Comparison of ENCODE assay signal across 30 cellular contexts in the genomic region with DNA sequence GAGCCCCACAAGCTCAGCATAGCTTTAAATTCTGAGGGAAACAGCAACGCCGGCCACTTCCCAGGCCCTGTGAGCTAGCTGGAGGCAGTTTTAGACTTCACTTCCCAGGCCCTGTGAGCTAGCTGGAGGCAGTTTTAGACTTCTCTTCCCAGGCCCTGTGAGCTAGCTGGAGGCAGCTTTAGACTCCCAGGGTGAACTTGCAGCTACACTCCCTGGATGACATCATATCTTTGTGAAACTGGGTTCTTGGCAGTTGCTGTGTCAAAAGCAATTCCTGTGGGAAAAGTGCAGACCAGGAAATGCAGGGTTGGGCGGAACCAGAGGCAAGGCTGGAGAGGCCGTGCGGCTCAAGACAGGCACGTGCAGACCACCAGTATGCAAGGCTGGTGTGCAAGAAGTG. TPM values are rescaled to one million over a fixed set of nuclear protein-coding genes. Genes with fewer than 3 reads are reported as not detected.
DNase-seq lines count a peak whose midpoint lies in the region; ATAC-seq and TF ChIP-seq lines count a peak whose summit lies in the region.
"Had no signal": no experiment of that assay in that cellular context is flagged by ENCODE, and none has a peak within 500 bp of the region (broad histone marks: within the 10 kb centered on the region; RNA-seq: fewer than 3 reads in every experiment).

No MANE protein-coding gene starts in this region.

- H3K36me3 ChIP-seq in HUES64 (ENCODE audit: insufficient read depth, low read length), result no peaks in the 10 kb centered on the region
- H3K36me3 ChIP-seq in neuronal stem cell (replicated peaks in 1 of 2; ENCODE audit: control insufficient read depth in 2 of 2, insufficient read depth in 2 of 2, low read length in 2 of 2), result no peaks in the 10 kb centered on the region
- H3K36me3 ChIP-seq: tibial nerve had no signal

- H3K27ac ChIP-seq in HUES64 (ENCODE audit: low read depth, low read length), result peak overlapping the region; percentile 42; the same call in 1 of the 2 replicates
- H3K27ac ChIP-seq in neuronal stem cell (replicated peaks; ENCODE audit: low read length), result no peak overlapping the region
- H3K27ac ChIP-seq: A549, tibial nerve had no signal

- H3K27me3 ChIP-seq in HUES64 (ENCODE audit: insufficient read depth, low read length) (peaks cover 47% of the 10 kb centered on the region), neuronal stem cell (ENCODE audit: control insufficient read depth in 3 of 3, insufficient read depth in 3 of 3, low read depth in 1 of 3, low read length in 3 of 3) (peaks cover 0 to 8% (median 0%) of the 10 kb centered on the region in 3 experiments)

- no peak overlapping the region for H3K23ac ChIP-seq in neuronal stem cell (ENCODE audit: low read depth, low read length, poor library complexity)

- peaks cover 34% of the 10 kb centered on the region for H3K27me3 Mint-ChIP-seq in activated T-cell treated with anti-CD3 and anti-CD28 coated beads, Interleukin-2, amount 50 U/mL, for 72 hours (ENCODE audit: low read depth)
- peaks cover 22 to 28% (median 27%) of the 10 kb centered on the region in 3 donors for H3K27me3 Mint-ChIP-seq in CD14-positive monocyte (ENCODE audit: low read depth in 3 of 3)

- H3K14ac ChIP-seq in neuronal stem cell (ENCODE audit: low read length), result no peak overlapping the region

- H2AFZ ChIP-seq in neuronal stem cell (ENCODE audit: low read length), result peak overlapping the region; percentile 72

- no peak overlapping the region for H4K8ac ChIP-seq in neuronal stem cell (ENCODE audit: low read depth, low read length)

- no peak for TF ChIP-seq CTCF in CD14-positive monocyte (IDR thresholded peaks at IDR 0.05)

- H3K18ac ChIP-seq in neuronal stem cell (ENCODE audit: low read length), result no peak overlapping the region

- no peak for ATAC-seq in activated T-cell treated with anti-CD3 and anti-CD28 coated beads, Interleukin-2, amount 50 U/mL, for 72 hours (replicated peaks in 1 of 2)
- ATAC-seq: A549; Right ventricle myocardium inferior; stimulated activated naive CD8-positive, alpha-beta T cell treated with anti-CD3 and anti-CD28 coated beads, Interleukin-15, amount 100 ng/mL, for 72 hours had no signal

- peaks cover 3 to 4% of the 10 kb centered on the region in 2 donors for H3K36me3 Mint-ChIP-seq in activated T-cell treated with anti-CD3 and anti-CD28 coated beads, Interleukin-2, amount 50 U/mL, for 72 hours (ENCODE audit: insufficient read depth in 2 of 2)
- no peaks in the 10 kb centered on the region for H3K36me3 Mint-ChIP-seq in CD14-positive monocyte

- no peak overlapping the region for H4K91ac ChIP-seq in neuronal stem cell (ENCODE audit: low read depth, low read length, poor library complexity)

- H3K27ac Mint-ChIP-seq in activated T-cell treated with anti-CD3 and anti-CD28 coated beads, Interleukin-2, amount 50 U/mL, for 72 hours, result no peak overlapping the region
- H3K27ac Mint-ChIP-seq in CD14-positive monocyte, result no peak overlapping the region
- H3K27ac Mint-ChIP-seq: activated B cell treated with CpG ODN at 0.5 μM for 24 hours; naive B cell; stimulated activated naive CD8-positive, alpha-beta T cell treated with anti-CD3 and anti-CD28 coated beads, Interleukin-15, amount 100 ng/mL, for 72 hours had no signal

- no peaks in the 10 kb centered on the region for H3K79me1 ChIP-seq in neuronal stem cell (ENCODE audit: low read depth, low read length)

- no peaks in the 10 kb centered on the region for H3K4me1 Mint-ChIP-seq in activated T-cell treated with anti-CD3 and anti-CD28 coated beads, Interleukin-2, amount 50 U/mL, for 72 hours (ENCODE audit: low read depth)
- H3K4me1 Mint-ChIP-seq in CD14-positive monocyte, result no peaks in the 10 kb centered on the region
- H3K4me1 Mint-ChIP-seq: activated B cell treated with CpG ODN at 0.5 μM for 24 hours; stimulated activated naive CD8-positive, alpha-beta T cell treated with anti-CD3 and anti-CD28 coated beads, Interleukin-15, amount 100 ng/mL, for 72 hours had no signal

- intact Hi-C loops in CD14-positive monocyte (cut with micrococcal nuclease), result no loop called here

- H2BK5ac ChIP-seq in neuronal stem cell (ENCODE audit: low read length), result no peak overlapping the region

- H3K4me3 Mint-ChIP-seq in activated T-cell treated with anti-CD3 and anti-CD28 coated beads, Interleukin-2, amount 50 U/mL, for 72 hours, result no peak overlapping the region
- no peak overlapping the region for H3K4me3 Mint-ChIP-seq in CD14-positive monocyte
- H3K4me3 Mint-ChIP-seq: activated B cell treated with CpG ODN at 0.5 μM for 24 hours; naive B cell; stimulated activated naive CD8-positive, alpha-beta T cell treated with anti-CD3 and anti-CD28 coated beads, Interleukin-15, amount 100 ng/mL, for 72 hours had no signal

- H3K9ac ChIP-seq in HUES64 (ENCODE audit: low read depth, low read length) (no peak overlapping the region), neuronal stem cell (ENCODE audit: low read depth, low read length, poor library complexity) (no peak overlapping the region)

- H2AK5ac ChIP-seq in neuronal stem cell (ENCODE audit: low read depth, low read length), result no peak overlapping the region

- H3K9me3 Mint-ChIP-seq in activated T-cell treated with anti-CD3 and anti-CD28 coated beads, Interleukin-2, amount 50 U/mL, for 72 hours, result peaks cover 3 to 9% of the 10 kb centered on the region in 2 donors
- H3K9me3 Mint-ChIP-seq in CD14-positive monocyte, result peaks cover 3 to 17% (median 8%) of the 10 kb centered on the region in 7 donors

- peaks cover 13% of the 10 kb centered on the region for H3K9me3 ChIP-seq in HUES64 (ENCODE audit: insufficient read depth, low read depth, low read length)
- peaks cover 6 to 11% of the 10 kb centered on the region in 2 donors for H3K9me3 ChIP-seq in neuronal stem cell (replicated peaks in 1 of 2; ENCODE audit: control insufficient read depth in 2 of 2, insufficient read depth in 1 of 2, low read depth in 1 of 2, low read length in 2 of 2)

- no peak overlapping the region for H3K4ac ChIP-seq in neuronal stem cell (ENCODE audit: low read length)

- no peak overlapping the region for H3K4me2 ChIP-seq in neuronal stem cell (ENCODE audit: insufficient read depth, low read length, poor library complexity, severe bottlenecking)
- H3K4me2 ChIP-seq: A549 had no signal

- DNase-seq in NCI-H345 (lab: John Stamatoyannopoulos, UW) (peak; percentile 30), NCI-H345 treated with DMSO at 0.1 percent for 48 hours (lab: John Stamatoyannopoulos, UW; ENCODE audit: unreplicated experiment) (no peak), astrocyte of the hippocampus (ENCODE audit: low read depth, low spot score) (peak; percentile 80), neuronal stem cell (ENCODE audit: low spot score) (no peak), OCI-M2 (lab: John Stamatoyannopoulos, UW; ENCODE audit: unreplicated experiment) (no peak), CD14-positive monocyte (ENCODE audit: low spot score) (no peak)
- no peak for DNase-seq in activated T-cell treated with anti-CD3 and anti-CD28 coated beads, Interleukin-2, amount 50 U/mL, for 72 hours
- DNase-seq: activated B cell treated with CpG ODN at 0.5 μM for 24 hours; activated CD4-positive, alpha-beta T cell treated with anti-CD3 and anti-CD28 coated beads, Interleukin-2, amount 50 U/mL, for 48 hours; activated gamma-delta T cell; Caco-2; dermis blood vessel endothelial cell; MM.1S; naive B cell; NCI-H1694; NCI-H524; retina; stimulated activated naive CD8-positive, alpha-beta T cell treated with anti-CD3 and anti-CD28 coated beads, Interleukin-15, amount 100 ng/mL, for 72 hours; T1000 had no signal

- H2BK12ac ChIP-seq in neuronal stem cell (ENCODE audit: low read length), result no peak overlapping the region

- peaks cover 12% of the 10 kb centered on the region for H3K4me1 ChIP-seq in HUES64 (ENCODE audit: insufficient read depth, low read length)
- H3K4me1 ChIP-seq in neuronal stem cell (ENCODE audit: control insufficient read depth in 2 of 2, insufficient read depth in 1 of 2, low read depth in 1 of 2, low read length in 2 of 2), result peaks cover 12 to 33% of the 10 kb centered on the region in 2 donors
- H3K4me1 ChIP-seq: A549, Caco-2, tibial nerve had no signal

- no peak overlapping the region for H2BK120ac ChIP-seq in neuronal stem cell (ENCODE audit: low read depth, low read length)

- H3K4me3 ChIP-seq in HUES64 (ENCODE audit: low read length) (no peak overlapping the region), neuronal stem cell (ENCODE audit: low read length in 2 of 2) (no peak overlapping the region)
- H3K4me3 ChIP-seq: A549, tibial nerve had no signal

- H2BK15ac ChIP-seq in neuronal stem cell (ENCODE audit: low read length), result no peak overlapping the region

- 51% methylated on average over 6 of the region's 6 CpGs for WGBS in HUES64
- no CpG with 5 or more reads among the region's 6 CpGs for WGBS in neuronal stem cell (ENCODE audit: extremely low coverage in 2 of 2, insufficient read length in 2 of 2, insufficient replicate concordance in 1 of 2), 2 donors

RNA-seq across cellular contexts. Expression of gene SOX1, which starts 12.7 kb away (rescaled TPM):
- polyA plus RNA-seq in HUES64 (2013, experiment 1 of 2), result 6.5 TPM
- polyA plus RNA-seq in HUES64 (2013, experiment 2 of 2), result 11.5 TPM
- 12.8 TPM for polyA plus RNA-seq in neuronal stem cell (2013, experiment 1 of 2)
- polyA plus RNA-seq in neuronal stem cell (2013, experiment 2 of 2), result 14.4 TPM
- under 1 TPM in 1 of 2 donors, not detected in 1; 0.07 TPM for total RNA-seq in activated T-cell treated with anti-CD3 and anti-CD28 coated beads, Interleukin-2, amount 50 U/mL, for 72 hours
- not detected for polyA plus RNA-seq in CD14-positive monocyte
- total RNA-seq: activated B cell treated with CpG ODN at 0.5 μM for 24 hours, cardiac septum, dermis blood vessel endothelial cell, H7, mesenteric fat pad, OCI-LY7, osteoblast, Right ventricle myocardium inferior, tibial nerve had no signal
- polyA plus RNA-seq: A549, adipose tissue, BJ had no signal

Comparison
In these comparisons a context has a peak if more than half of its experiments do, and no peak if none do; other contexts are left out.
1. DNase-seq: peak in NCI-H345 (single experiment) and astrocyte of the hippocampus (single experiment); none in NCI-H345 treated with DMSO at 0.1 percent for 48 hours (single experiment), neuronal stem cell (single experiment), OCI-M2 (single experiment), activated T-cell treated with anti-CD3 and anti-CD28 coated beads, Interleukin-2, amount 50 U/mL, for 72 hours (0 of 2) and CD14-positive monocyte (single experiment).